ENCODE assay signal across 18 cellular contexts in the genomic region with DNA sequence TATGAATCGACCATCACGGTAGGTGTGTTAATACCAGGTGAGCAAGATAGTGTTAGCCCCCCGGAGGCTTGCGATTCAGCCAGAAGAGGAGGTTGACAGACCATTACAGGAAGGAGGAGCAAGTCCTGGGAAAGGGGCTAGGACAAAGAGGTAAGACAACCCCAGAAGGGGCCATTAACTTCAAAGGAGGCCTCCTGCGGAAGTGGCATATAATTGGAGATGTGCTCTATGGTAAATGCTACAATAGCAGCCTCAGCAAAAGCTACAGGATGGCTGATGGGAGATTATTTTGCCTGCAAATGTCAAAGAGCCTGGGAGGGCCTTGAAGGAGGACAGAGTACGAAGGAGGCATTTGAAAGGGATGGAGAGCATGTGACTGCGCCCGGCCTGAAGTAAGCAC.
A peak's percentile ranks its signal among the peaks of the same experiment; 100 is the strongest.
DNase-seq lines count a peak whose midpoint lies in the region; ATAC-seq, FAIRE-seq and TF ChIP-seq lines count a peak whose summit lies in the region.
"Had no signal": no experiment of that assay in that cellular context is flagged by ENCODE, and none has a peak within 500 bp of the region (broad histone marks: within the 10 kb centered on the region; RNA-seq: fewer than 3 reads in every experiment).

No MANE protein-coding gene starts in this region.

- H3K36me3 Mint-ChIP-seq in WTC11 (no peaks in the 10 kb centered on the region), neural progenitor cell (no peaks in the 10 kb centered on the region)

- H3K9me3 ChIP-seq in HEK293 (ENCODE audit: control insufficient read depth, insufficient read depth, low read depth, low read length) (no peaks in the 10 kb centered on the region), neural progenitor cell (ENCODE audit: low read depth) (no peaks in the 10 kb centered on the region)

- H3F3A ChIP-seq in neural progenitor cell (ENCODE audit: low read depth) = peaks cover 32% of the 10 kb centered on the region

- H3K27ac Mint-ChIP-seq in WTC11 (peak overlapping the region; percentile 68), neural progenitor cell (peak overlapping the region; percentile 95)
- H3K27ac Mint-ChIP-seq: HFFc6 had no signal

- H3K27me3 ChIP-seq in neural progenitor cell = no peaks in the 10 kb centered on the region

- H3K4me1 Mint-ChIP-seq in WTC11 (peaks cover 57% of the 10 kb centered on the region), neural progenitor cell (peaks cover 56% of the 10 kb centered on the region)

- FAIRE-seq in urothelium cell line (lab: Jason Lieb, UNC) = no peak
- FAIRE-seq: GM12891, GM18507 had no signal

- no peak overlapping the region for H2AFZ ChIP-seq in neural progenitor cell (replicated peaks)

- peak overlapping the region; percentile 50 for H3K4me2 ChIP-seq in neural progenitor cell

- ATAC-seq in WTC11 (peak; percentile 94), GM21825 (IDR thresholded peaks at IDR 0.05; ENCODE audit: unreplicated experiment) (no peak)
- ATAC-seq: Panc1 had no signal

- H3K4me1 ChIP-seq in HEK293 (ENCODE audit: control insufficient read depth, insufficient read depth, low read length) = peaks cover 3% of the 10 kb centered on the region; the same call in 1 of the 2 replicates
- peaks cover 55% of the 10 kb centered on the region for H3K4me1 ChIP-seq in neural progenitor cell

- H3K9me3 Mint-ChIP-seq in WTC11 = no peaks in the 10 kb centered on the region
- no peaks in the 10 kb centered on the region for H3K9me3 Mint-ChIP-seq in neural progenitor cell
- H3K9me3 Mint-ChIP-seq: HFFc6 had no signal

- no peak overlapping the region for H3K9ac ChIP-seq in neural progenitor cell

- H3K4me3 ChIP-seq in HEK293 (ENCODE audit: low read depth, low read length) (no peak overlapping the region), neural progenitor cell (no peak overlapping the region)

- CTCF ChIA-PET in HEK293 (lab: Yijun Ruan, JAX) (interaction anchor here (0.6 to 0.7 kb wide), 2 partner anchors 95 to 440 kb away, joined by 3 read pairs; no protein-coding TSS in a partner anchor), WTC11 (lab: Charles Lee) (interaction anchor here (1.8 kb wide), 1 partner anchor 109 kb away, joined by 4 read pairs; the partner anchor contains the start of gene CITED2)

- no peaks in the 10 kb centered on the region for H3K36me3 ChIP-seq in HEK293 (ENCODE audit: control insufficient read depth in 2 of 2, insufficient read depth in 1 of 2, low read length in 2 of 2)
- no peaks in the 10 kb centered on the region for H3K36me3 ChIP-seq in neural progenitor cell

- H3K4me3 Mint-ChIP-seq in WTC11 (no peak overlapping the region), neural progenitor cell (peak overlapping the region; percentile 67)
- H3K4me3 Mint-ChIP-seq: HFFc6 had no signal

- no peak overlapping the region for H3K27ac ChIP-seq in HEK293 (ENCODE audit: extremely low read depth, low read depth, low read length)
- H3K27ac ChIP-seq in neural progenitor cell = peak overlapping the region; percentile 35
- H3K27ac ChIP-seq: C4-2B had no signal

- no peaks in the 10 kb centered on the region for H3K79me2 ChIP-seq in neural progenitor cell (ENCODE audit: low read depth)

- POLR2A ChIA-PET in HEK293 (lab: Yijun Ruan, JAX) = no interaction called here
- POLR2A ChIA-PET in WTC11 (lab: Charles Lee) = interaction anchor here (1.5 kb wide), 1 partner anchor 109 kb away, joined by 5 read pairs; the partner anchor contains the start of gene CITED2

- DNase-seq in WTC11 (ENCODE audit: low spot score) (peak; percentile 44), iPS-NIHi11 (ENCODE audit: low spot score) (peak; percentile 52), neural progenitor cell (ENCODE audit: low spot score) (peak; percentile 60), urothelium cell line (ENCODE audit: low spot score) (no peak), cortex of kidney (lab: John Stamatoyannopoulos, UW) (no peak)
- DNase-seq in stimulated activated CD4-positive, alpha-beta T cell treated with anti-CD3 and anti-CD28 coated beads, Interleukin-1b, Interleukin-23, amount 100 ng/mL, for 48 hours = no peak
- DNase-seq: GF-D8, HFFc6, KBM-7, NCI-H1417 treated with DMSO at 0.1 percent for 48 hours, NCI-H1930, NCI-H774 had no signal

- no peak for TF ChIP-seq CTCF in HEK293 (tag by site-specific recombination; IDR thresholded peaks at IDR 0.05)
- no peak for TF ChIP-seq CTCF in WTC11 (IDR thresholded peaks at IDR 0.05)
- no peak for TF ChIP-seq CTCF in neural progenitor cell (IDR thresholded peaks at IDR 0.05)

- H3K27me3 Mint-ChIP-seq in WTC11 (ENCODE audit: low read depth) (no peaks in the 10 kb centered on the region; the same call in 1 of the 2 replicates), neural progenitor cell (ENCODE audit: insufficient read depth, low read depth) (peaks cover 2% of the 10 kb centered on the region)

- no peaks in the 10 kb centered on the region for H4K20me1 ChIP-seq in neural progenitor cell (ENCODE audit: low read depth)

TF ChIP-seq in HEK293, 187 proteins besides CTCF, POLR2A, EP300 and RAD21:
- TF ChIP-seq ZSCAN18 (tag by site-specific recombination; IDR thresholded peaks at IDR 0.05) (no peak), TCF7L2 (IDR thresholded peaks at IDR 0.05; ENCODE audit: borderline replicate concordance, low read depth, low read length) (peak; percentile 81; the same call in 1 of the 2 replicates), KLF7 (tag by site-specific recombination; IDR thresholded peaks at IDR 0.05; ENCODE audit: borderline replicate concordance) (no peak), ZSCAN16 (tag by site-specific recombination; IDR thresholded peaks at IDR 0.05) (no peak), GLI4 (tag by site-specific recombination; IDR thresholded peaks at IDR 0.05) (no peak)

TF ChIP-seq in WTC11, 78 proteins besides CTCF, POLR2A, EP300 and RAD21 (continues in another document):
- TF ChIP-seq, protein P1, sequence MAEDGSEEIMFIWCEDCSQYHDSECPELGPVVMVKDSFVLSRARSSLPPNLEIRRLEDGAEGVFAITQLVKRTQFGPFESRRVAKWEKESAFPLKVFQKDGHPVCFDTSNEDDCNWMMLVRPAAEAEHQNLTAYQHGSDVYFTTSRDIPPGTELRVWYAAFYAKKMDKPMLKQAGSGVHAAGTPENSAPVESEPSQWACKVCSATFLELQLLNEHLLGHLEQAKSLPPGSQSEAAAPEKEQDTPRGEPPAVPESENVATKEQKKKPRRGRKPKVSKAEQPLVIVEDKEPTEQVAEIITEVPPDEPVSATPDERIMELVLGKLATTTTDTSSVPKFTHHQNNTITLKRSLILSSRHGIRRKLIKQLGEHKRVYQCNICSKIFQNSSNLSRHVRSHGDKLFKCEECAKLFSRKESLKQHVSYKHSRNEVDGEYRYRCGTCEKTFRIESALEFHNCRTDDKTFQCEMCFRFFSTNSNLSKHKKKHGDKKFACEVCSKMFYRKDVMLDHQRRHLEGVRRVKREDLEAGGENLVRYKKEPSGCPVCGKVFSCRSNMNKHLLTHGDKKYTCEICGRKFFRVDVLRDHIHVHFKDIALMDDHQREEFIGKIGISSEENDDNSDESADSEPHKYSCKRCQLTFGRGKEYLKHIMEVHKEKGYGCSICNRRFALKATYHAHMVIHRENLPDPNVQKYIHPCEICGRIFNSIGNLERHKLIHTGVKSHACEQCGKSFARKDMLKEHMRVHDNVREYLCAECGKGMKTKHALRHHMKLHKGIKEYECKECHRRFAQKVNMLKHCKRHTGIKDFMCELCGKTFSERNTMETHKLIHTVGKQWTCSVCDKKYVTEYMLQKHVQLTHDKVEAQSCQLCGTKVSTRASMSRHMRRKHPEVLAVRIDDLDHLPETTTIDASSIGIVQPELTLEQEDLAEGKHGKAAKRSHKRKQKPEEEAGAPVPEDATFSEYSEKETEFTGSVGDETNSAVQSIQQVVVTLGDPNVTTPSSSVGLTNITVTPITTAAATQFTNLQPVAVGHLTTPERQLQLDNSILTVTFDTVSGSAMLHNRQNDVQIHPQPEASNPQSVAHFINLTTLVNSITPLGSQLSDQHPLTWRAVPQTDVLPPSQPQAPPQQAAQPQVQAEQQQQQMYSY (CRISPR knock-in tag; IDR thresholded peaks at IDR 0.05) = no peak
- TF ChIP-seq TEAD1 (CRISPR knock-in tag; IDR thresholded peaks at IDR 0.05) = peak; percentile 17; the same call in 1 of the 2 replicates
- TF ChIP-seq SP1 (CRISPR knock-in tag; conservative IDR thresholded peaks at IDR 0.05) = no peak
- TF ChIP-seq SMAD3 (CRISPR knock-in tag; IDR thresholded peaks at IDR 0.05; ENCODE audit: borderline replicate concordance) = no peak
- no peak for TF ChIP-seq ZNF396 (CRISPR knock-in tag; IDR thresholded peaks at IDR 0.05; ENCODE audit: borderline replicate concordance)
- TF ChIP-seq ZNF532 (CRISPR knock-in tag; IDR thresholded peaks at IDR 0.05; ENCODE audit: borderline replicate concordance) = no peak
- TF ChIP-seq GABPB1 (CRISPR knock-in tag; IDR thresholded peaks at IDR 0.05) = no peak
- TF ChIP-seq ELF4 (CRISPR knock-in tag; IDR thresholded peaks at IDR 0.05; ENCODE audit: low read depth) = no peak

Comparison
In these comparisons a context has a peak if more than half of its experiments do, and no peak if none do; other contexts are left out.
1. DNase-seq: peak in WTC11 (single experiment), iPS-NIHi11 (single experiment) and neural progenitor cell (single experiment); none in stimulated activated CD4-positive, alpha-beta T cell treated with anti-CD3 and anti-CD28 coated beads, Interleukin-1b, Interleukin-23, amount 100 ng/mL, for 48 hours (single experiment), urothelium cell line (single experiment) and cortex of kidney (single experiment).
2. Of the 8 proteins assayed by ChIP-seq in both HEK293 and WTC11: peak only in HEK293: none; only in WTC11: ZNF423; in both: none; in neither: 7.